In the genomic region with DNA sequence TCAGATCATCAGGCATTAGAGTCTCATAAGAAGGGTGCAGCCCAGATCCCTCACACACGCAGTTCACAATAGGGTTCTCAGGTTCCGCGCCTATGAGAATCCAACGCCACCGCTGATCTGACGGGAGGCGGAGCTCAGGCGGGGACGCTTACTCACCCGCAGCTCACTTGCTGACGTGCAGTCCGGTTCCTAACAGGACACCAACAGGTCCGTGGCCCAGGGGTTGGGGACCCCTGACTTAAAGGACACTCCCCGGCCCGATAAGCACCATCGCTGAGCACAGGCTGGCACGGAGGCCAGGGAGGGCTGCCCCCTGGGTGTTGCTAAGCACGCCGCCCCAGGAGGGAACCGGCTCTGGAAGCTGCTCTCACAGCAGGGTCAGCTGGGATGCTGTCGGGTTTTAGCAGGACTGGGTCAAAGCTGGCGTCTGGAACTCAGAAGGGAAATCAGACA, we compare ENCODE assay signal across 8 cellular contexts. TPM values are rescaled to one million over a fixed set of nuclear protein-coding genes. Genes with fewer than 3 reads are reported as not detected.
DNase-seq lines count a peak whose midpoint lies in the region; ATAC-seq and TF ChIP-seq lines count a peak whose summit lies in the region.

No MANE protein-coding gene starts in this region.

- peaks cover 64% of the 10 kb centered on the region for H3K27me3 Mint-ChIP-seq in Calu3 (ENCODE audit: unreplicated experiment)
- peaks cover 92% of the 10 kb centered on the region for H3K27me3 Mint-ChIP-seq in dendritic cell treated with granulocyte-macrophage colony-stimulating factor and Interleukin-4, amounts not matched to agents 40 ng/mL and 50 ng/mL, for 4 days

- peak overlapping the region; percentile 67 for H3K4me3 Mint-ChIP-seq in Calu3 (ENCODE audit: low read depth, unreplicated experiment)
- H3K4me3 Mint-ChIP-seq in dendritic cell treated with granulocyte-macrophage colony-stimulating factor and Interleukin-4, amounts not matched to agents 40 ng/mL and 50 ng/mL, for 4 days, result peak overlapping the region; percentile 72

- peaks cover 22% of the 10 kb centered on the region for H3K4me1 ChIP-seq in mesodermal cell (ENCODE audit: control insufficient read depth, insufficient read depth, low read length, poor library complexity, severe bottlenecking)
- H3K4me1 ChIP-seq in aorta (ENCODE audit: control insufficient read depth in 1 of 2, insufficient read depth in 2 of 2, low read length in 2 of 2), result no peaks in the 10 kb centered on the region

- H3K36me3 ChIP-seq in mesodermal cell (ENCODE audit: control insufficient read depth, insufficient read depth, low read length), result no peaks in the 10 kb centered on the region
- H3K36me3 ChIP-seq in aorta (ENCODE audit: control insufficient read depth in 1 of 2, insufficient read depth in 2 of 2, low read length in 1 of 2), result no peaks in the 10 kb centered on the region

- peak; percentile 71 for DNase-seq in Calu3
- peak; percentile 60 for DNase-seq in NCI-H460 (ENCODE audit: extremely low read depth, low read depth)
- peak; percentile 74 to 84 for DNase-seq in aorta
- no peak for DNase-seq in HuH-7 (ENCODE audit: low spot score)
- DNase-seq in hippocampal formation (lab: John Stamatoyannopoulos, UW), result no peak

- H3K4me1 Mint-ChIP-seq in Calu3 (ENCODE audit: low read depth, unreplicated experiment), result peaks cover 44% of the 10 kb centered on the region
- peaks cover 39% of the 10 kb centered on the region for H3K4me1 Mint-ChIP-seq in dendritic cell treated with granulocyte-macrophage colony-stimulating factor and Interleukin-4, amounts not matched to agents 40 ng/mL and 50 ng/mL, for 4 days (ENCODE audit: low read depth)

- no TSS peak for BruUV-seq in Calu3 (replicated peaks; lab: Mats Ljungman, UMichigan)

- H3K27ac Mint-ChIP-seq in Calu3 (ENCODE audit: unreplicated experiment), result peak overlapping the region; percentile 64
- H3K27ac Mint-ChIP-seq in dendritic cell treated with granulocyte-macrophage colony-stimulating factor and Interleukin-4, amounts not matched to agents 40 ng/mL and 50 ng/mL, for 4 days, result peak overlapping the region; percentile 70

- intact Hi-C loops in Calu3 (cut with micrococcal nuclease; ENCODE audit: unreplicated experiment) (no loop called here), aorta (cut with DNase I) (no loop called here)
- intact Hi-C loops in dendritic cell treated with granulocyte-macrophage colony-stimulating factor and Interleukin-4, amounts not matched to agents 40 ng/mL and 50 ng/mL, for 4 days (cut with micrococcal nuclease), result no loop called here

- no peak overlapping the region for H3K27ac ChIP-seq in mesodermal cell (ENCODE audit: low read depth, low read length, severe bottlenecking)
- peak overlapping the region in 1 of 2 donors; percentile 35 for H3K27ac ChIP-seq in aorta (ENCODE audit: low read depth in 1 of 2, low read length in 2 of 2)

- no peaks in the 10 kb centered on the region for H3K27me3 ChIP-seq in aorta (ENCODE audit: control insufficient read depth in 1 of 2, insufficient read depth in 2 of 2, low read length in 1 of 2)

- peaks cover 15% of the 10 kb centered on the region for H3K36me3 Mint-ChIP-seq in Calu3 (ENCODE audit: insufficient read depth, unreplicated experiment)
- H3K36me3 Mint-ChIP-seq in dendritic cell treated with granulocyte-macrophage colony-stimulating factor and Interleukin-4, amounts not matched to agents 40 ng/mL and 50 ng/mL, for 4 days (ENCODE audit: low read depth), result no peaks in the 10 kb centered on the region

- no peak for TF ChIP-seq CTCF in Calu3 (IDR thresholded peaks at IDR 0.05; ENCODE audit: unreplicated experiment)

- ATAC-seq in aorta (ENCODE audit: low FRiP score), result peak; percentile 68
- ATAC-seq in HG03460 (IDR thresholded peaks at IDR 0.05; ENCODE audit: unreplicated experiment), result no peak

- H3K9me3 Mint-ChIP-seq in Calu3 (ENCODE audit: low read depth, unreplicated experiment), result no peaks in the 10 kb centered on the region
- no peaks in the 10 kb centered on the region for H3K9me3 Mint-ChIP-seq in dendritic cell treated with granulocyte-macrophage colony-stimulating factor and Interleukin-4, amounts not matched to agents 40 ng/mL and 50 ng/mL, for 4 days

- H3K9me3 ChIP-seq in mesodermal cell (ENCODE audit: control insufficient read depth, low read length), result no peaks in the 10 kb centered on the region
- no peaks in the 10 kb centered on the region for H3K9me3 ChIP-seq in aorta (ENCODE audit: control insufficient read depth, low read length)

- CTCF ChIA-PET in Calu3 (lab: Charles Lee), result interaction anchor here (0.7 to 2.5 kb wide), 6 partner anchors 14 to 119 kb away, joined by 3 to 7 read pairs (median 6); a partner anchor contains a TSS

- H3K4me3 ChIP-seq in mesodermal cell (ENCODE audit: extremely low read depth, insufficient read depth, low read length, poor library complexity, severe bottlenecking), result peak overlapping the region; percentile 1
- no peak overlapping the region for H3K4me3 ChIP-seq in aorta (ENCODE audit: low read length in 2 of 2)

- 23 to 28% methylated on average over 22 of the region's 22 CpGs for WGBS in mesodermal cell (ENCODE audit: insufficient coverage in 2 of 2), 2 experiments
- 18 to 29% methylated on average over 22 of the region's 22 CpGs for WGBS in aorta, 2 donors

RNA-seq across cellular contexts. Expression of a gene that starts 30.1 kb away (rescaled TPM):
- total RNA-seq in Calu3 (2022) (0.17 and 0.27 TPM in 2 replicates), aorta (10 to 100 TPM; 22.8 to 49.3 TPM)
- total RNA-seq in NCI-H460 (2014; rRNA removed; shearing (Covaris generic)), result 6.0 and 6.7 TPM in 2 replicates
- polyA plus RNA-seq in NCI-H460 (2014; cell fraction: nucleus; rRNA removed), result 12.5 and 13.5 TPM in 2 replicates
- 29.9 TPM for polyA plus RNA-seq in mesodermal cell (2013, experiment 1 of 2)
- polyA plus RNA-seq in mesodermal cell (2013, experiment 2 of 2), result 21.6 TPM
- polyA plus RNA-seq in aorta, result 10 to 100 TPM in 1 of 2 donors, 1 to 10 TPM in 1; 3.9 to 16.8 TPM

Comparison
In these comparisons a context has a peak if more than half of its experiments do, and no peak if none do; other contexts are left out.
1. DNase-seq: peak in Calu3 (single experiment), NCI-H460 (single experiment) and aorta (2 of 2); none in HuH-7 (single experiment) and hippocampal formation (0 of 2).